Comparison of ENCODE assay signal across 11 cellular contexts in genomic region chr2:217106650-217107014, GRCh38.
DNase-seq lines count a peak whose midpoint lies in the region; ATAC-seq and TF ChIP-seq lines count a peak whose summit lies in the region.
"Had no signal": no experiment of that assay in that cellular context is flagged by ENCODE, and none has a peak within 500 bp of the region (broad histone marks: within the 10 kb centered on the region; RNA-seq: fewer than 3 reads in every experiment).

No MANE protein-coding gene starts in this region.

- no peak for ATAC-seq in activated naive CD8-positive, alpha-beta T cell treated with anti-CD3 and anti-CD28 coated beads, Interleukin-2, amount 10 ng/mL, durations not matched to agents 7 days and 5 days (ENCODE audit: low read depth)
- ATAC-seq in esophagus mucosa (no peak), GM18861 (IDR thresholded peaks at IDR 0.05; ENCODE audit: unreplicated experiment) (no peak)

- H3K27ac Mint-ChIP-seq in activated naive CD8-positive, alpha-beta T cell treated with anti-CD3 and anti-CD28 coated beads, Interleukin-2, amount 10 ng/mL, durations not matched to agents 7 days and 5 days: peak overlapping the region; percentile 8
- H3K27ac Mint-ChIP-seq in activated naive CD8-positive, alpha-beta T cell treated with anti-CD3 and anti-CD28 coated beads for 36 hours: no peak overlapping the region
- peak overlapping the region; percentile 89 for H3K27ac Mint-ChIP-seq in type B pancreatic cell
- H3K27ac Mint-ChIP-seq: CD4-positive, CD25-positive, alpha-beta regulatory T cell had no signal

- H3K4me3 Mint-ChIP-seq in activated naive CD8-positive, alpha-beta T cell treated with anti-CD3 and anti-CD28 coated beads, Interleukin-2, amount 10 ng/mL, durations not matched to agents 7 days and 5 days: no peak overlapping the region
- H3K4me3 Mint-ChIP-seq in activated naive CD8-positive, alpha-beta T cell treated with anti-CD3 and anti-CD28 coated beads for 36 hours: no peak overlapping the region
- H3K4me3 Mint-ChIP-seq in type B pancreatic cell: no peak overlapping the region
- H3K4me3 Mint-ChIP-seq: CD4-positive, CD25-positive, alpha-beta regulatory T cell had no signal

- H3F3A ChIP-seq in PC-9 (ENCODE audit: insufficient read depth, low read depth): peaks cover 37% of the 10 kb centered on the region

- peak overlapping the region; percentile 94 for H3K27ac ChIP-seq in PC-9
- H3K27ac ChIP-seq in fibroblast of lung (ENCODE audit: insufficient read depth, low read length): peak overlapping the region; percentile 85

- H3K4me2 ChIP-seq in PC-9 (no peak overlapping the region), fibroblast of lung (ENCODE audit: extremely low read depth, insufficient read depth, low read length) (no peak overlapping the region)

- peaks cover 12% of the 10 kb centered on the region for H3K27me3 Mint-ChIP-seq in activated naive CD8-positive, alpha-beta T cell treated with anti-CD3 and anti-CD28 coated beads, Interleukin-2, amount 10 ng/mL, durations not matched to agents 7 days and 5 days
- H3K27me3 Mint-ChIP-seq in activated naive CD8-positive, alpha-beta T cell treated with anti-CD3 and anti-CD28 coated beads for 36 hours: peaks cover 5% of the 10 kb centered on the region
- H3K27me3 Mint-ChIP-seq in type B pancreatic cell: peaks cover 4% of the 10 kb centered on the region
- H3K27me3 Mint-ChIP-seq: CD4-positive, CD25-positive, alpha-beta regulatory T cell had no signal

- H3K4me3 ChIP-seq in PC-9: no peak overlapping the region
- H3K4me3 ChIP-seq in fibroblast of lung (replicated peaks in 1 of 4; ENCODE audit: control extremely low read depth in 1 of 4, insufficient read depth in 1 of 4, low read depth in 3 of 4, low read length in 4 of 4): no peak overlapping the region

- TF ChIP-seq CTCF in PC-9 (conservative IDR thresholded peaks at IDR 0.05): peak; percentile 64
- peak; percentile 51 to 59 for TF ChIP-seq CTCF in fibroblast of lung (conservative IDR thresholded peaks at IDR 0.05 in 1 of 2, IDR thresholded peaks at IDR 0.05 in 1 of 2; ENCODE audit: low read depth in 1 of 2, low read length in 2 of 2)
- TF ChIP-seq CTCF in type B pancreatic cell (conservative IDR thresholded peaks at IDR 0.05): peak; percentile 62

- H3K27me3 ChIP-seq in PC-9 (ENCODE audit: insufficient read depth, low read depth) (no peaks in the 10 kb centered on the region), fibroblast of lung (ENCODE audit: control insufficient read depth, insufficient read depth, low read length) (no peaks in the 10 kb centered on the region)

- POLR2A ChIA-PET in activated naive CD8-positive, alpha-beta T cell treated with anti-CD3 and anti-CD28 coated beads, Interleukin-2, amount 10 ng/mL, durations not matched to agents 7 days and 5 days (lab: Charles Lee): no interaction called here
- POLR2A ChIA-PET in PC-9 (lab: Charles Lee; ENCODE audit: unreplicated experiment): interaction anchor here (0.6 kb wide), 1 partner anchor 257 kb away, joined by 7 read pairs; no protein-coding TSS in a partner anchor

- H3K36me3 ChIP-seq in PC-9 (ENCODE audit: low read depth) (no peaks in the 10 kb centered on the region), fibroblast of lung (ENCODE audit: control insufficient read depth, insufficient read depth, low read length) (no peaks in the 10 kb centered on the region)

- CTCF ChIA-PET in PC-9 (lab: Charles Lee): no interaction called here

- BruUV-seq in PC-9 (replicated peaks; lab: Mats Ljungman, UMichigan): TSS peak; percentile 88

- DNase-seq in activated naive CD8-positive, alpha-beta T cell treated with anti-CD3 and anti-CD28 coated beads, Interleukin-2, amount 10 ng/mL, durations not matched to agents 7 days and 5 days: no peak
- DNase-seq in activated naive CD8-positive, alpha-beta T cell treated with anti-CD3 and anti-CD28 coated beads for 36 hours: no peak
- DNase-seq in PC-9: no peak
- peak; percentile 36 to 66 for DNase-seq in fibroblast of lung (ENCODE audit: low read depth in 2 of 2)
- DNase-seq in type B pancreatic cell (ENCODE audit: extremely low spot score, unreplicated experiment): no peak
- DNase-seq in superior temporal gyrus (ENCODE audit: extremely low spot score): no peak
- DNase-seq: activated T-cell treated with anti-CD3 and anti-CD28 coated beads for 4 hours; CD4-positive, CD25-positive, alpha-beta regulatory T cell; Right ventricle myocardium superior had no signal

- intact Hi-C loops in PC-9 (cut with micrococcal nuclease; ENCODE audit: unreplicated experiment): loop anchor here (2.0 to 10.0 kb wide), 6 partner anchors 116 to 409 kb away; partner anchors contain the start of gene IGFBP5

- H2AFZ ChIP-seq in PC-9 (no peak overlapping the region), fibroblast of lung (ENCODE audit: low read length) (no peak overlapping the region)

- H3K36me3 Mint-ChIP-seq in activated naive CD8-positive, alpha-beta T cell treated with anti-CD3 and anti-CD28 coated beads, Interleukin-2, amount 10 ng/mL, durations not matched to agents 7 days and 5 days: peaks cover 3% of the 10 kb centered on the region
- no peaks in the 10 kb centered on the region for H3K36me3 Mint-ChIP-seq in activated naive CD8-positive, alpha-beta T cell treated with anti-CD3 and anti-CD28 coated beads for 36 hours
- no peaks in the 10 kb centered on the region for H3K36me3 Mint-ChIP-seq in type B pancreatic cell
- H3K36me3 Mint-ChIP-seq: CD4-positive, CD25-positive, alpha-beta regulatory T cell had no signal

- peaks cover 23% of the 10 kb centered on the region for H3K4me1 Mint-ChIP-seq in activated naive CD8-positive, alpha-beta T cell treated with anti-CD3 and anti-CD28 coated beads, Interleukin-2, amount 10 ng/mL, durations not matched to agents 7 days and 5 days
- peaks cover 7% of the 10 kb centered on the region for H3K4me1 Mint-ChIP-seq in activated naive CD8-positive, alpha-beta T cell treated with anti-CD3 and anti-CD28 coated beads for 36 hours
- no peaks in the 10 kb centered on the region for H3K4me1 Mint-ChIP-seq in type B pancreatic cell (ENCODE audit: unreplicated experiment)
- H3K4me1 Mint-ChIP-seq: CD4-positive, CD25-positive, alpha-beta regulatory T cell had no signal

- H3K9ac ChIP-seq in fibroblast of lung (ENCODE audit: insufficient read depth, low read length): no peak overlapping the region

- H3K4me1 ChIP-seq in PC-9 (replicated peaks; ENCODE audit: insufficient read depth): peaks cover 61% of the 10 kb centered on the region
- peaks cover 14% of the 10 kb centered on the region for H3K4me1 ChIP-seq in fibroblast of lung (ENCODE audit: control insufficient read depth, extremely low read depth, insufficient read depth, low read length)

- H3K9me3 ChIP-seq in PC-9 (ENCODE audit: insufficient read depth, low read depth) (no peaks in the 10 kb centered on the region; the same call in 1 of the 2 replicates), fibroblast of lung (ENCODE audit: control insufficient read depth, insufficient read depth, low read depth, low read length) (no peaks in the 10 kb centered on the region)

- peaks cover 4% of the 10 kb centered on the region for H3K9me3 Mint-ChIP-seq in activated naive CD8-positive, alpha-beta T cell treated with anti-CD3 and anti-CD28 coated beads, Interleukin-2, amount 10 ng/mL, durations not matched to agents 7 days and 5 days
- peaks cover 2% of the 10 kb centered on the region for H3K9me3 Mint-ChIP-seq in activated naive CD8-positive, alpha-beta T cell treated with anti-CD3 and anti-CD28 coated beads for 36 hours
- H3K9me3 Mint-ChIP-seq in type B pancreatic cell: no peaks in the 10 kb centered on the region

- H4K20me1 ChIP-seq in PC-9 (ENCODE audit: insufficient read depth) (no peaks in the 10 kb centered on the region), fibroblast of lung (ENCODE audit: control insufficient read depth, extremely low read depth, insufficient read depth, low read length) (no peaks in the 10 kb centered on the region)

- no peaks in the 10 kb centered on the region for H3K9me2 ChIP-seq in PC-9 (ENCODE audit: insufficient read depth)

- H3K79me2 ChIP-seq in PC-9 (ENCODE audit: low read depth) (no peaks in the 10 kb centered on the region), fibroblast of lung (ENCODE audit: control insufficient read depth, insufficient read depth, low read length) (no peaks in the 10 kb centered on the region)

Comparison
In these comparisons a context has a peak if more than half of its experiments do, and no peak if none do; other contexts are left out.
1. DNase-seq: peak in fibroblast of lung (2 of 2); none in activated naive CD8-positive, alpha-beta T cell treated with anti-CD3 and anti-CD28 coated beads, Interleukin-2, amount 10 ng/mL, durations not matched to agents 7 days and 5 days (single experiment), activated naive CD8-positive, alpha-beta T cell treated with anti-CD3 and anti-CD28 coated beads for 36 hours (single experiment), PC-9 (0 of 2), type B pancreatic cell (single experiment) and superior temporal gyrus (single experiment).
2. Peak in every context shown above with its lines, with median percentiles within 50 percentile points of each other: CTCF ChIP-seq.